In genomic region chr17:49741009-49741691, GRCh38 we compare ENCODE assay signal across 8 cellular contexts. TPM values are rescaled to one million over a fixed set of nuclear protein-coding genes. Genes with fewer than 3 reads are reported as not detected.
A peak's percentile ranks its signal among the peaks of the same experiment; 100 is the strongest.
DNase-seq lines count a peak whose midpoint lies in the region; ATAC-seq and TF ChIP-seq lines count a peak whose summit lies in the region.

No MANE protein-coding gene starts in this region.

- H2AFZ ChIP-seq in GM23248, result no peak overlapping the region

- peaks cover 91% of the 10 kb centered on the region for H3K4me1 Mint-ChIP-seq in activated CD8-positive, alpha-beta T cell treated with anti-CD3 and anti-CD28 coated beads for 36 hours (ENCODE audit: low read depth)

- H3K4me3 ChIP-seq in GM23248 (no peak overlapping the region), right lobe of liver (no peak overlapping the region)

- H3K27me3 ChIP-seq in GM23248 (replicated peaks; ENCODE audit: insufficient read depth) (no peaks in the 10 kb centered on the region), right lobe of liver (no peaks in the 10 kb centered on the region)

- peaks cover 11% of the 10 kb centered on the region for H3K4me1 ChIP-seq in GM23248 (ENCODE audit: insufficient read depth)
- H3K4me1 ChIP-seq in right lobe of liver, result peaks cover 0 to 34% (median 13%) of the 10 kb centered on the region in 4 donors

- H3K36me3 Mint-ChIP-seq in activated CD8-positive, alpha-beta T cell treated with anti-CD3 and anti-CD28 coated beads for 36 hours (ENCODE audit: low read depth), result peaks cover 15% of the 10 kb centered on the region

- H3K27me3 Mint-ChIP-seq in activated CD8-positive, alpha-beta T cell treated with anti-CD3 and anti-CD28 coated beads for 36 hours, result no peaks in the 10 kb centered on the region

- no peak overlapping the region for H3K9ac ChIP-seq in GM23248

- 12 to 15% methylated on average over 5 of the region's 5 CpGs for WGBS in GM23248 (ENCODE audit: low coverage in 1 of 2, low lambda C conversion rate in 2 of 2, missing lambda C conversion rate in 2 of 2), 2 experiments
- WGBS in right lobe of liver (ENCODE audit: insufficient coverage, low coverage, low lambda C conversion rate, missing lambda C conversion rate), result 57% methylated on average over 5 of the region's 5 CpGs

- H3K4me2 ChIP-seq in GM23248 (ENCODE audit: unreplicated experiment), result peak overlapping the region; percentile 3

- 0 out of 2 replicates have a peak, but pooled peaks cover 6% of the 10 kb centered on the region for H3F3A ChIP-seq in GM23248 (ENCODE audit: insufficient read depth)

- H3K4me3 Mint-ChIP-seq in activated CD8-positive, alpha-beta T cell treated with anti-CD3 and anti-CD28 coated beads for 36 hours, result peak overlapping the region; percentile 79

- no peak for TF ChIP-seq POLR2A in right lobe of liver (IDR thresholded peaks at IDR 0.05)

- H3K79me2 ChIP-seq in GM23248 (ENCODE audit: insufficient read depth), result no peaks in the 10 kb centered on the region

- CTCF ChIA-PET in activated CD8-positive, alpha-beta T cell treated with anti-CD3 and anti-CD28 coated beads for 36 hours (lab: Charles Lee), result interaction anchor here (1.3 to 2.2 kb wide), 7 partner anchors 8 to 46 kb away, joined by 3 to 8 read pairs (median 5); partner anchors contain the start of gene SLC35B1

- in situ Hi-C loops in GM23248 (cut with MboI), result no loop called here

- H3K9me3 ChIP-seq in GM23248 (ENCODE audit: low read depth) (no peaks in the 10 kb centered on the region), right lobe of liver (no peaks in the 10 kb centered on the region)

- no peak for TF ChIP-seq CTCF in activated CD8-positive, alpha-beta T cell treated with anti-CD3 and anti-CD28 coated beads for 36 hours (IDR thresholded peaks at IDR 0.05)
- TF ChIP-seq CTCF in right lobe of liver (IDR thresholded peaks at IDR 0.05), result no peak

- peaks cover 2% of the 10 kb centered on the region for H3K9me3 Mint-ChIP-seq in activated CD8-positive, alpha-beta T cell treated with anti-CD3 and anti-CD28 coated beads for 36 hours

- intact Hi-C loops in activated CD8-positive, alpha-beta T cell treated with anti-CD3 and anti-CD28 coated beads for 36 hours (cut with micrococcal nuclease), result no loop called here
- intact Hi-C loops in right lobe of liver (cut with DNase I), result no loop called here

- peak overlapping the region; percentile 100 for H3K27ac Mint-ChIP-seq in activated CD8-positive, alpha-beta T cell treated with anti-CD3 and anti-CD28 coated beads for 36 hours

- H3K27ac ChIP-seq in GM23248 (no peak overlapping the region), right lobe of liver (peak overlapping the region; percentile 1 to 28 (median 12))

- POLR2A ChIA-PET in activated CD8-positive, alpha-beta T cell treated with anti-CD3 and anti-CD28 coated beads for 36 hours (lab: Charles Lee), result interaction anchor here (1.0 to 4.1 kb wide), 8 partner anchors 8 to 25 kb away, joined by 3 to 25 read pairs (median 5); partner anchors contain the start of gene FAM117A

- no peaks in the 10 kb centered on the region for H3K9me2 ChIP-seq in GM23248 (ENCODE audit: insufficient read depth)

- DNase-seq in AG20443 (ENCODE audit: low spot score) (peak; percentile 61), GM23248 (peak; percentile 71), right lobe of liver (no peak), NCI-H526 treated with DMSO at 0.1 percent for 48 hours (lab: John Stamatoyannopoulos, UW) (no peak), NCI-H82 treated with DMSO at 0.1 percent for 48 hours (lab: John Stamatoyannopoulos, UW; ENCODE audit: unreplicated experiment) (no peak)
- DNase-seq in activated CD8-positive, alpha-beta T cell treated with anti-CD3 and anti-CD28 coated beads for 36 hours, result no peak

- no peaks in the 10 kb centered on the region for H4K20me1 ChIP-seq in GM23248 (ENCODE audit: insufficient read depth)

- H3K36me3 ChIP-seq in GM23248 (ENCODE audit: low read depth) (no peaks in the 10 kb centered on the region), right lobe of liver (no peaks in the 10 kb centered on the region)

- ATAC-seq in activated CD8-positive, alpha-beta T cell treated with anti-CD3 and anti-CD28 coated beads for 36 hours, result no peak
- ATAC-seq in right lobe of liver (no peak), GM21390 (IDR thresholded peaks at IDR 0.05; ENCODE audit: unreplicated experiment) (no peak), HG03135 (IDR thresholded peaks at IDR 0.05; ENCODE audit: unreplicated experiment) (no peak)

RNA-seq across cellular contexts. Expression of gene FAM117A, which starts 22.8 kb away (rescaled TPM):
- total RNA-seq in GM23248 (2014; rRNA removed; shearing (Covaris generic)), result 4.0 and 10.2 TPM in 2 replicates
- 1.8 and 2.1 TPM in 2 replicates for polyA plus RNA-seq in GM23248 (2016; fragmentation: Nextera tagmentation; extraction: Ambion mirVana)
- 10 to 100 TPM; 19.7 to 23.0 TPM for total RNA-seq in activated CD8-positive, alpha-beta T cell treated with anti-CD3 and anti-CD28 coated beads for 36 hours
- total RNA-seq in right lobe of liver, result 1 to 10 TPM; 4.4 to 7.3 (median 5.9) TPM

RNA-seq across cellular contexts. Expression of gene SLC35B1, which starts 33.4 kb away (rescaled TPM):
- total RNA-seq in GM23248 (2014; rRNA removed; shearing (Covaris generic)), result 38.3 and 71.7 TPM in 2 replicates
- 66.5 and 70.3 TPM in 2 replicates for polyA plus RNA-seq in GM23248 (2016; fragmentation: Nextera tagmentation; extraction: Ambion mirVana)
- 10 to 100 TPM; 38.6 to 46.6 TPM for total RNA-seq in activated CD8-positive, alpha-beta T cell treated with anti-CD3 and anti-CD28 coated beads for 36 hours
- 10 to 100 TPM; 31.7 to 80.0 (median 56.9) TPM for total RNA-seq in right lobe of liver

RNA-seq across cellular contexts. Expression of gene KAT7, which starts 47.3 kb away (rescaled TPM):
- total RNA-seq in GM23248 (2014; rRNA removed; shearing (Covaris generic)), result 20.9 and 41.9 TPM in 2 replicates
- 27.0 and 27.5 TPM in 2 replicates for polyA plus RNA-seq in GM23248 (2016; fragmentation: Nextera tagmentation; extraction: Ambion mirVana)
- total RNA-seq in activated CD8-positive, alpha-beta T cell treated with anti-CD3 and anti-CD28 coated beads for 36 hours, result 10 to 100 TPM; 61.2 to 66.6 TPM
- 10 to 100 TPM; 10.8 to 21.3 (median 15.2) TPM for total RNA-seq in right lobe of liver

Comparison
In these comparisons a context has a peak if more than half of its experiments do, and no peak if none do; other contexts are left out.
1. DNase-seq: peak in AG20443 (single experiment) and GM23248 (single experiment); none in activated CD8-positive, alpha-beta T cell treated with anti-CD3 and anti-CD28 coated beads for 36 hours (single experiment), right lobe of liver (0 of 3), NCI-H526 treated with DMSO at 0.1 percent for 48 hours (single experiment) and NCI-H82 treated with DMSO at 0.1 percent for 48 hours (single experiment).